9 cellular contexts compared by ENCODE assay signal in the genomic region with DNA sequence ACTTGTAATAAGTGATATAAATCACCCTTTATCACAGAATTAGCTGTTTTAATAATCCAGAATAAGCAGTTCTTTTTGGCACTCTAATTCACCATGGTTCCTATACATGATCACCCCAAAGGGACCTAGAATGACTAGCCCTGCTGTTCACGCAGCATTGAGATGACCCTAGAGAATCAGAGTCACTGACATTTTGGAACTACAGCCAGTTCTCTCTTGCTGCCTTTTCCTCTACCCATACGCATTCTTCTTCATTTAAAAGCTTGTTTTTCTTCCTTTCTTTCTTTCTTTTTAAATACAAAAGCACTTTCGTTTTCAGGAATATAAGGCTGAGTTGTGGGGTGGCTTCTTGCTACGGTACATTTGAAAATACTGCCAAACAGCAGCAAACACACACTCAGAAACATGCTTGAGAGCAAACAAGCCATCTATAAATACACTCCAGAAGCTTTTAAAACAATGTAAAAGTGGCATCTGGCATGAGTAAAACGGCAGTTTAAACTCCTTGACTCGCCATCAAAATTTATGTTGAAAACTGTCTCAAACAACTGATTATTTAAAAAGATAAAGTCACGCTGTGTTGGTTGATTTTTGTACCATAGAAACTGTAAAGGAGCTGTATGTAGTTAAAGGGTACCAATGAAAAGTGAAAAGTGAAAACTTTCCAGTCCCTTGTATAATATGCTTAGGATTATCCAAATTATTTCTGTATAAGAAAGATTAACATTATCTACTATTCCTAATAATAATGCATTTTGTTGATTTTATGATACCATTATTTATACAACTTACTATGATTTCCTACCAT.
DNase-seq lines count a peak whose midpoint lies in the region; ATAC-seq and TF ChIP-seq lines count a peak whose summit lies in the region.
"Had no signal": no experiment of that assay in that cellular context is flagged by ENCODE, and none has a peak within 500 bp of the region (broad histone marks: within the 10 kb centered on the region; RNA-seq: fewer than 3 reads in every experiment).

No MANE protein-coding gene starts in this region.

- H2AFZ ChIP-seq in mesenchymal stem cell (ENCODE audit: low read depth, low read length): no peak overlapping the region

- no peak overlapping the region for H2BK15ac ChIP-seq in mesenchymal stem cell (ENCODE audit: low read depth, poor library complexity, severe bottlenecking)

- WGBS in mesenchymal stem cell: 48% methylated on average over 3 of the region's 7 CpGs

- no peak overlapping the region for H2AK5ac ChIP-seq in mesenchymal stem cell (ENCODE audit: low read length, severe bottlenecking)

- no peak overlapping the region for H2BK12ac ChIP-seq in mesenchymal stem cell (ENCODE audit: low read length in 2 of 2)

- H3K9ac ChIP-seq in mesenchymal stem cell (ENCODE audit: low read length): peak overlapping the region; percentile 88

- no peak for TF ChIP-seq CTCF in AG04450 (IDR thresholded peaks at IDR 0.05; ENCODE audit: low read depth, low read length)

- H3K4me3 ChIP-seq in AG04450 (ENCODE audit: low read depth, low read length) (peak overlapping the region; percentile 42), mesenchymal stem cell (ENCODE audit: insufficient read depth in 1 of 2, low read depth in 1 of 2, low read length in 2 of 2) (peak overlapping the region in 1 of 2 experiments; percentile 77)

- H3K4me1 ChIP-seq in mesenchymal stem cell (ENCODE audit: control insufficient read depth, insufficient read depth, low read depth, low read length): no peaks in the 10 kb centered on the region

- H3K4me2 ChIP-seq in mesenchymal stem cell (ENCODE audit: low read length, poor library complexity, severe bottlenecking): no peak overlapping the region

- no peaks in the 10 kb centered on the region for H3K79me1 ChIP-seq in mesenchymal stem cell (replicated peaks; ENCODE audit: low read length, poor library complexity, severe bottlenecking)

- no peak overlapping the region for H2BK120ac ChIP-seq in mesenchymal stem cell (ENCODE audit: low read depth, low read length)

- H3K9me3 ChIP-seq in AG04450 (ENCODE audit: control insufficient read depth, insufficient read depth, low read length): no peaks in the 10 kb centered on the region
- no peaks in the 10 kb centered on the region for H3K9me3 ChIP-seq in mesenchymal stem cell (ENCODE audit: control insufficient read depth, low read length)

- H3K14ac ChIP-seq in mesenchymal stem cell (ENCODE audit: low read length in 2 of 2): no peak overlapping the region

- no peak overlapping the region for H3K23ac ChIP-seq in mesenchymal stem cell (ENCODE audit: low read length in 2 of 2)

- H3K36me3 ChIP-seq in mesenchymal stem cell (ENCODE audit: control insufficient read depth in 1 of 2, insufficient read depth in 2 of 2, low read depth in 1 of 2, low read length in 2 of 2): no peaks in the 10 kb centered on the region

- peak; percentile 41 for ATAC-seq in HG02938 (IDR thresholded peaks at IDR 0.05; ENCODE audit: unreplicated experiment)
- ATAC-seq in HG02885 (IDR thresholded peaks at IDR 0.05; ENCODE audit: poor library complexity, unreplicated experiment): no peak
- no peak for ATAC-seq in HG03095 (IDR thresholded peaks at IDR 0.05; ENCODE audit: unreplicated experiment)

- DNase-seq in AG04450 (ENCODE audit: low read depth, low spot score): no peak
- peak; percentile 21 for DNase-seq in astrocyte of the hippocampus (ENCODE audit: low read depth, low spot score)
- peak; percentile 37 for DNase-seq in mesenchymal stem cell
- no peak for DNase-seq in NOMO-1 (lab: John Stamatoyannopoulos, UW; ENCODE audit: unreplicated experiment in 2 of 2)
- no peak for DNase-seq in NCI-H524 (lab: John Stamatoyannopoulos, UW)
- DNase-seq: mesendoderm had no signal

- H4K8ac ChIP-seq in mesenchymal stem cell (ENCODE audit: low read length): no peak overlapping the region

- H3K27me3 ChIP-seq in AG04450 (ENCODE audit: control insufficient read depth, insufficient read depth, low read length) (no peaks in the 10 kb centered on the region), mesenchymal stem cell (ENCODE audit: control insufficient read depth in 1 of 2, insufficient read depth in 1 of 2, low read length in 2 of 2) (no peaks in the 10 kb centered on the region)

- no peak overlapping the region for H3K18ac ChIP-seq in mesenchymal stem cell (ENCODE audit: low read depth in 1 of 2, low read length in 2 of 2)

- H3K4ac ChIP-seq in mesenchymal stem cell (ENCODE audit: low read depth in 1 of 2, low read length in 2 of 2): peak overlapping the region in 1 of 2 experiments; percentile 67

- no peak overlapping the region for H4K91ac ChIP-seq in mesenchymal stem cell (ENCODE audit: low read length)

- POLR2A ChIA-PET in AG04450 (lab: Yijun Ruan, JAX): no interaction called here

- CTCF ChIA-PET in AG04450 (lab: Charles Lee): interaction anchor here (0.5 kb wide), 1 partner anchor 69 kb away, joined by 3 read pairs; no protein-coding TSS in a partner anchor

- H3K27ac ChIP-seq in AG04450 (ENCODE audit: low read depth, low read length): no peak overlapping the region
- H3K27ac ChIP-seq in mesenchymal stem cell (ENCODE audit: low read length, poor library complexity, severe bottlenecking): no peak overlapping the region

- no peak overlapping the region for H2BK5ac ChIP-seq in mesenchymal stem cell (ENCODE audit: low read depth, low read length, poor library complexity, severe bottlenecking)

Comparison
In these comparisons a context has a peak if more than half of its experiments do, and no peak if none do; other contexts are left out.
1. DNase-seq: peak in astrocyte of the hippocampus (single experiment) and mesenchymal stem cell (single experiment); none in AG04450 (single experiment), NOMO-1 (0 of 2) and NCI-H524 (0 of 2).